ENCODE assay signal across 15 cellular contexts in the genomic region with DNA sequence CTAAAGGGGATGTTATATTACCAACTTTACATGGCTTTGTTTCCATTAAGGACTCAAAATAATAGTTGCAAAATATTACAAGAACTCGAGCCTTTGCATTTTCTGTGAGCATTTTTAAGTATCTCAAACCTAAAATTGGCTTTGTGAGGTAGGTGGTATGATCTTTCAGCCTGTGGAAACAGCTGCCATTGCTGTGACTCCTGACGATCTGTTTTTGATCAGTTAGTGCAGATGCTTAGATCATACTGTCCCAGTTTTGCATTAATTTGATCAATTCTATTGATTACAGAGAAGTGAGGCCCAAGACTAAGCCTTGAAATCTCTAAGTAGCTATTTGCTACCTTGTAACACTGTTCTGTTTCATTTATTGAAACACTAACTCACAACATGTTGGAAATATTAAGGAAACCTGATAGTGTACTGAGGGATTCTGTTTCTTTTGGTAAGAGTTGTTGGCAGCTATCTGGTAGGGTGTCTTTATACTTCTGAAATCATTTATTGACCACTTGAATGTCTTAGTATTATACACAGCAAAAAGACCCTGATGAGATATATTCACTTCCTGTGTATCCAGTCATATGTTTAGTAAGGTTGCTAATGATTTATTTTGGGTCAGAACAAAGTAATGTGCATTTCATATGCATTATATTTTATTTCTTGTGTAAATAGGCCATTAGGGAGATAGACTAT. TPM values are rescaled to one million over a fixed set of nuclear protein-coding genes. Genes with fewer than 3 reads are reported as not detected.
DNase-seq lines count a peak whose midpoint lies in the region; ATAC-seq, FAIRE-seq and TF ChIP-seq lines count a peak whose summit lies in the region.
"Had no signal": no experiment of that assay in that cellular context is flagged by ENCODE, and none has a peak within 500 bp of the region (broad histone marks: within the 10 kb centered on the region; RNA-seq: fewer than 3 reads in every experiment).

No MANE protein-coding gene starts in this region.

- H3K79me2 ChIP-seq in K562 (ENCODE audit: control insufficient read depth, insufficient read depth, low read length): peaks cover 27% of the 10 kb centered on the region

- H3K27me3 ChIP-seq in K562 (ENCODE audit: control insufficient read depth in 2 of 2, insufficient read depth in 2 of 2, low read length in 2 of 2) (no peaks in the 10 kb centered on the region), skeletal muscle satellite cell (ENCODE audit: control insufficient read depth, insufficient read depth, low read length) (no peaks in the 10 kb centered on the region), esophagus squamous epithelium (no peaks in the 10 kb centered on the region)
- H3K27me3 ChIP-seq: pancreas had no signal

- no peak overlapping the region for H3K4me3 ChIP-seq in K562
- peak overlapping the region; percentile 11 for H3K4me3 ChIP-seq in skeletal muscle satellite cell (ENCODE audit: low read length)
- H3K4me3 ChIP-seq in esophagus squamous epithelium: no peak overlapping the region
- H3K4me3 ChIP-seq: lung, pancreas had no signal

- TF ChIP-seq POLR2A in K562 (conservative IDR thresholded peaks at IDR 0.05): no peak
- no peak for TF ChIP-seq POLR2A in esophagus squamous epithelium (IDR thresholded peaks at IDR 0.05)

- peak; percentile 35 for FAIRE-seq in K562 (lab: Jason Lieb, UNC)
- FAIRE-seq: A204.1, pancreas had no signal

- intact Hi-C loops in K562 (cut with micrococcal nuclease): no loop called here
- intact Hi-C loops in esophagus squamous epithelium (cut with DNase I): no loop called here

- ATAC-seq in K562: no peak
- ATAC-seq: pancreas had no signal

- H3K27ac ChIP-seq in K562 (ENCODE audit: extremely low read depth, low read depth, low read length): 0 out of 3 replicates have a peak overlapping the region, but pooled peaks have one; percentile 17
- no peak overlapping the region for H3K27ac ChIP-seq in esophagus squamous epithelium
- H3K27ac ChIP-seq: pancreas had no signal

- no peaks in the 10 kb centered on the region; a peak in 1 of 5 replicates for H3K4me1 ChIP-seq in K562 (replicated peaks in 1 of 2; ENCODE audit: control insufficient read depth in 2 of 2, insufficient read depth in 2 of 2, low read length in 2 of 2)
- peaks cover 20% of the 10 kb centered on the region for H3K4me1 ChIP-seq in skeletal muscle satellite cell (ENCODE audit: control insufficient read depth, insufficient read depth, low read length)
- peaks cover 0 to 23% (median 7%) of the 10 kb centered on the region in 3 donors for H3K4me1 ChIP-seq in esophagus squamous epithelium

- BruUV-seq in K562 (replicated peaks; lab: Mats Ljungman, UMichigan): no TSS peak

- no peaks in the 10 kb centered on the region for H4K20me1 ChIP-seq in K562 (replicated peaks; ENCODE audit: control insufficient read depth, insufficient read depth, low read length)

- H2AFZ ChIP-seq in K562 (ENCODE audit: low read depth, low read length): no peak overlapping the region

- H3K36me3 ChIP-seq in K562 (ENCODE audit: control insufficient read depth, insufficient read depth, low read length) (no peaks in the 10 kb centered on the region), skeletal muscle satellite cell (ENCODE audit: insufficient read depth, low read length) (peaks cover 46% of the 10 kb centered on the region), esophagus squamous epithelium (peaks cover 0 to 14% (median 0%) of the 10 kb centered on the region in 3 donors)
- H3K36me3 ChIP-seq: pancreas had no signal

- POLR2A ChIA-PET in K562 (lab: Yijun Ruan, JAX): interaction anchor here (0.8 to 1.5 kb wide), 2 partner anchors 9 to 13 kb away, joined by 3 to 5 read pairs; no protein-coding TSS in a partner anchor

- no peak overlapping the region for H3K4me2 ChIP-seq in K562 (ENCODE audit: insufficient read depth, low read length)
- peak overlapping the region; percentile 62 for H3K4me2 ChIP-seq in skeletal muscle satellite cell (ENCODE audit: low read length)

- 62% methylated on average over 2 of the region's 2 CpGs for WGBS in K562 (ENCODE audit: insufficient coverage, low coverage, missing lambda C conversion rate)
- 62 to 69% methylated on average over 2 of the region's 2 CpGs for WGBS in esophagus squamous epithelium, 2 donors

- DNase-seq in NCI-H510A treated with DMSO at 0.1 percent for 48 hours (lab: John Stamatoyannopoulos, UW) (peak; percentile 29), NCI-H510A (lab: John Stamatoyannopoulos, UW) (no peak), NCI-H2029 treated with DMSO at 0.1 percent for 48 hours (lab: John Stamatoyannopoulos, UW) (peak; percentile 41), K562 (ENCODE audit: extremely low read depth in 1 of 4, low spot score in 3 of 4) (no peak), DMS79 treated with DMSO at 0.1 percent for 48 hours (lab: John Stamatoyannopoulos, UW) (no peak), esophagus squamous epithelium (lab: John Stamatoyannopoulos, UW) (no peak), NK-92 (lab: John Stamatoyannopoulos, UW; ENCODE audit: unreplicated experiment) (no peak)
- DNase-seq: activated naive CD4-positive, alpha-beta T cell treated with anti-CD3 and anti-CD28 coated beads for 36 hours; erythroblast; NCI-H446; pancreas; trophoblast cell had no signal

- H3K9me1 ChIP-seq in K562 (ENCODE audit: control insufficient read depth, insufficient read depth, low read length): no peaks in the 10 kb centered on the region

- in situ Hi-C loops in K562 (cut with MboI): no loop called here

- CTCF ChIA-PET in K562 (lab: Yijun Ruan, JAX; ENCODE audit: low intra/inter-chr PET ratio): no interaction called here

- no peak for TF ChIP-seq RAD21 in K562 (CRISPR knock-in tag; conservative IDR thresholded peaks at IDR 0.05 in 1 of 2, IDR thresholded peaks at IDR 0.05 in 1 of 2)

- H3K9me3 ChIP-seq in K562 (replicated peaks; ENCODE audit: control insufficient read depth, insufficient read depth, low read depth, low read length) (no peaks in the 10 kb centered on the region), skeletal muscle satellite cell (replicated peaks; ENCODE audit: low read length) (no peaks in the 10 kb centered on the region), esophagus squamous epithelium (no peaks in the 10 kb centered on the region)
- H3K9me3 ChIP-seq: pancreas had no signal

- H3K9ac ChIP-seq in K562 (ENCODE audit: insufficient read depth in 1 of 2, low read depth in 2 of 2, low read length in 2 of 2): no peak overlapping the region
- H3K9ac ChIP-seq in skeletal muscle satellite cell (ENCODE audit: low read depth, low read length): no peak overlapping the region

- no peak for TF ChIP-seq CTCF in K562 (IDR thresholded peaks at IDR 0.05 in 2 of 3, conservative IDR thresholded peaks at IDR 0.05 in 1 of 3; ENCODE audit: insufficient read depth in 2 of 3, low read depth in 1 of 3, low read length in 3 of 3)
- TF ChIP-seq CTCF in esophagus squamous epithelium (IDR thresholded peaks at IDR 0.05): no peak

- no peak for TF ChIP-seq EP300 in K562 (IDR thresholded peaks at IDR 0.05; ENCODE audit: low read length)

TF ChIP-seq in K562, 482 proteins besides CTCF, POLR2A, EP300 and RAD21 (continues in another document):
- no peak for TF ChIP-seq ZBTB1 (CRISPR knock-in tag; IDR thresholded peaks at IDR 0.05; ENCODE audit: borderline replicate concordance, low read depth)
- no peak for TF ChIP-seq ELF2 (CRISPR knock-in tag; IDR thresholded peaks at IDR 0.05)

RNA-seq across cellular contexts. Expression of a gene that starts 14.8 kb away (rescaled TPM):
- total RNA-seq in K562 (2011; cell fraction: chromatin; rRNA removed; ENCODE audit: low replicate concordance): 19.4 and 45.9 TPM in 2 replicates
- total RNA-seq in K562 (2011; cell fraction: nucleolus; rRNA removed): 7.0 and 9.3 TPM in 2 replicates
- 15.2 and 16.4 TPM in 2 replicates for total RNA-seq in K562 (2011; cell fraction: nucleoplasm; rRNA removed)
- total RNA-seq in K562 (2014; rRNA removed): 11.5 and 19.1 TPM in 2 replicates
- total RNA-seq in K562 (2014; rRNA removed; fragmentation: Illumina TruSeq; extraction: Trizol): 16.2 and 20.0 TPM in 2 replicates
- total RNA-seq in K562 (2015; rRNA removed; fragmentation: Illumina TruSeq; extraction: Trizol): 15.5 and 15.6 TPM in 2 replicates
- total RNA-seq in K562 (2021): 14.1 and 14.3 TPM in 2 replicates
- 5.7 and 6.7 TPM in 2 replicates for polyA plus RNA-seq in K562 (2011; rRNA removed)
- 1.4 and 2.6 TPM in 2 replicates for polyA plus RNA-seq in K562 (2011; cell fraction: cytosol; rRNA removed)
- polyA plus RNA-seq in K562 (2011; cell fraction: nucleus; rRNA removed): 4.0 and 4.2 TPM in 2 replicates
- 7.3 and 9.6 TPM in 2 replicates for polyA plus RNA-seq in K562 (2012)
- 4.2 and 4.8 TPM in 2 replicates for polyA plus RNA-seq in K562 (2014; fragmentation: Illumina TruSeq; extraction: Trizol)
- polyA plus RNA-seq in K562 (2014; fragmentation: Nextera tagmentation; extraction: Ambion mirVana): 1 to 10 TPM; 4.4 to 9.7 TPM
- 4.3 and 5.5 TPM in 2 replicates for polyA plus RNA-seq in K562 (2014; rRNA removed)
- polyA minus RNA-seq in K562 (2011; rRNA and poly(A)+ RNA removed): 30.7 and 32.7 TPM in 2 replicates
- 14.4 and 18.0 TPM in 2 replicates for polyA minus RNA-seq in K562 (2011; cell fraction: cytosol; rRNA and poly(A)+ RNA removed)
- polyA minus RNA-seq in K562 (2011; cell fraction: nucleus; rRNA and poly(A)+ RNA removed): 5.0 and 8.0 TPM in 2 replicates
- total RNA-seq in skeletal muscle satellite cell (2012; rRNA removed): 27.1 and 28.4 TPM in 2 replicates
- 10 to 100 TPM; 15.0 to 26.1 (median 24.8) TPM for total RNA-seq in esophagus squamous epithelium

RNA-seq across cellular contexts. Expression of a gene that starts 46.3 kb away (rescaled TPM):
- total RNA-seq in K562 (2011; cell fraction: chromatin; rRNA removed; ENCODE audit: low replicate concordance): 0.25 and 0.30 TPM in 2 replicates
- 0.67 and 0.79 TPM in 2 replicates for total RNA-seq in K562 (2011; cell fraction: nucleolus; rRNA removed)
- total RNA-seq in K562 (2011; cell fraction: nucleoplasm; rRNA removed): 0.76 and 0.95 TPM in 2 replicates
- 0.37 and 0.41 TPM in 2 replicates for total RNA-seq in K562 (2014; rRNA removed)
- total RNA-seq in K562 (2014; rRNA removed; fragmentation: Illumina TruSeq; extraction: Trizol): 0.16 and 0.18 TPM in 2 replicates
- total RNA-seq in K562 (2015; rRNA removed; fragmentation: Illumina TruSeq; extraction: Trizol): 0.26 and 0.33 TPM in 2 replicates
- total RNA-seq in K562 (2021): 0.24 and 0.42 TPM in 2 replicates
- not detected in 2 replicates for polyA plus RNA-seq in K562 (2011; rRNA removed)
- polyA plus RNA-seq in K562 (2011; cell fraction: cytosol; rRNA removed): 0.22 TPM in 1 of 2 replicates, not detected in the other
- polyA plus RNA-seq in K562 (2011; cell fraction: nucleus; rRNA removed): not detected in 2 replicates
- 0.17 and 0.42 TPM in 2 replicates for polyA plus RNA-seq in K562 (2012)
- polyA plus RNA-seq in K562 (2014; fragmentation: Illumina TruSeq; extraction: Trizol): 0.17 and 0.18 TPM in 2 replicates
- under 1 TPM; 0.14 to 0.15 TPM for polyA plus RNA-seq in K562 (2014; fragmentation: Nextera tagmentation; extraction: Ambion mirVana)
- polyA plus RNA-seq in K562 (2014; rRNA removed): 0.05 and 0.16 TPM in 2 replicates
- polyA minus RNA-seq in K562 (2011; rRNA and poly(A)+ RNA removed): 0.32 TPM in 1 of 2 replicates, not detected in the other
- polyA minus RNA-seq in K562 (2011; cell fraction: cytosol; rRNA and poly(A)+ RNA removed): 0.57 TPM in 1 of 2 replicates, not detected in the other
- polyA minus RNA-seq in K562 (2011; cell fraction: nucleus; rRNA and poly(A)+ RNA removed): not detected in 2 replicates
- 286 and 615 TPM in 2 replicates for total RNA-seq in skeletal muscle satellite cell (2012; rRNA removed)
- 1 to 10 TPM in 3 of 4 donors, under 1 TPM in 1; 0.57 to 5.5 (median 1.7) TPM for total RNA-seq in esophagus squamous epithelium
- total RNA-seq: activated naive CD4-positive, alpha-beta T cell treated with anti-CD3 and anti-CD28 coated beads for 36 hours had no signal

Comparison
In these comparisons a context has a peak if more than half of its experiments do, and no peak if none do; other contexts are left out.
1. DNase-seq: peak in NCI-H510A treated with DMSO at 0.1 percent for 48 hours (single experiment) and NCI-H2029 treated with DMSO at 0.1 percent for 48 hours (single experiment); none in NCI-H510A (single experiment), K562 (0 of 4), DMS79 treated with DMSO at 0.1 percent for 48 hours (single experiment), esophagus squamous epithelium (single experiment) and NK-92 (single experiment).